In genomic region chr14:39231751-39232553, GRCh38 we compare ENCODE assay signal across 8 cellular contexts. TPM values are rescaled to one million over a fixed set of nuclear protein-coding genes. Genes with fewer than 3 reads are reported as not detected.
DNase-seq lines count a peak whose midpoint lies in the region; ATAC-seq and TF ChIP-seq lines count a peak whose summit lies in the region.
"Not testable (repeated sequence)": the region's sequence is repeated elsewhere in the genome, so short reads cannot be mapped to it uniquely, and the experiment has no call there.

No MANE protein-coding gene starts in this region.

- not testable (repeated sequence) for H3K4me1 Mint-ChIP-seq in GM23338
- peaks cover 54% of the 10 kb centered on the region for H3K4me1 Mint-ChIP-seq in activated CD8-positive, alpha-beta memory T cell treated with anti-CD3 and anti-CD28 coated beads, Interleukin-2, amount 10 ng/mL, durations not matched to agents 7 days and 5 days
- peaks cover 20 to 62% (median 37%) of the 10 kb centered on the region in 7 donors for H3K4me1 Mint-ChIP-seq in naive thymus-derived CD4-positive, alpha-beta T cell

- peak; percentile 68 to 84 for TF ChIP-seq CTCF in GM23338 (conservative IDR thresholded peaks at IDR 0.05; ENCODE audit: low read depth in 2 of 2)

- H3K4me1 ChIP-seq in GM23338 (ENCODE audit: insufficient read depth): not testable (repeated sequence)
- H3K4me1 ChIP-seq in naive thymus-derived CD4-positive, alpha-beta T cell (ENCODE audit: control insufficient read depth in 2 of 2, insufficient read depth in 2 of 2, low read length in 2 of 2): peaks cover 19 to 40% of the 10 kb centered on the region in 2 donors

- CTCF ChIA-PET in activated CD8-positive, alpha-beta memory T cell treated with anti-CD3 and anti-CD28 coated beads, Interleukin-2, amount 10 ng/mL, durations not matched to agents 7 days and 5 days (lab: Charles Lee): interaction anchor here (0.6 to 4.6 kb wide), 29 partner anchors 9 to 344 kb away, joined by 3 to 43 read pairs (median 5); partner anchors contain the start of genes FBXO33, GEMIN2, PNN and TRAPPC6B
- CTCF ChIA-PET in naive thymus-derived CD4-positive, alpha-beta T cell (lab: Charles Lee): interaction anchor here (0.7 to 1.8 kb wide), 4 partner anchors 192 to 240 kb away, joined by 3 to 7 read pairs (median 4); no protein-coding TSS in a partner anchor

- H3K4me3 Mint-ChIP-seq in GM23338: not testable (repeated sequence)
- H3K4me3 Mint-ChIP-seq in activated CD8-positive, alpha-beta memory T cell treated with anti-CD3 and anti-CD28 coated beads, Interleukin-2, amount 10 ng/mL, durations not matched to agents 7 days and 5 days: peak overlapping the region; percentile 23
- H3K4me3 Mint-ChIP-seq in naive thymus-derived CD4-positive, alpha-beta T cell: peak overlapping the region in 1 of 10 donors; percentile 58

- not testable (repeated sequence) for H3K9me3 ChIP-seq in naive thymus-derived CD4-positive, alpha-beta T cell (ENCODE audit: control insufficient read depth in 2 of 3, low read length in 3 of 3)

- not testable (repeated sequence) for H3K27ac ChIP-seq in GM23338 (ENCODE audit: low read depth); naive thymus-derived CD4-positive, alpha-beta T cell (ENCODE audit: low read depth, low read length)

- H2AFZ ChIP-seq in GM23338: not testable (repeated sequence)

- not testable (repeated sequence) for H3K27ac Mint-ChIP-seq in GM23338
- peak overlapping the region; percentile 90 for H3K27ac Mint-ChIP-seq in activated CD8-positive, alpha-beta memory T cell treated with anti-CD3 and anti-CD28 coated beads, Interleukin-2, amount 10 ng/mL, durations not matched to agents 7 days and 5 days
- peak overlapping the region in 3 of 9 donors; percentile 16 to 74 (median 48) for H3K27ac Mint-ChIP-seq in naive thymus-derived CD4-positive, alpha-beta T cell

- not testable (repeated sequence) for H3K27me3 ChIP-seq in GM23338 (ENCODE audit: insufficient read depth); naive thymus-derived CD4-positive, alpha-beta T cell (ENCODE audit: control insufficient read depth in 2 of 2, insufficient read depth in 2 of 2, low read length in 2 of 2)

- not testable (repeated sequence) for H3F3A ChIP-seq in GM23338 (replicated peaks; ENCODE audit: low read depth)

- not testable (repeated sequence) for H3K36me3 Mint-ChIP-seq in GM23338 (ENCODE audit: low read depth); activated CD8-positive, alpha-beta memory T cell treated with anti-CD3 and anti-CD28 coated beads, Interleukin-2, amount 10 ng/mL, durations not matched to agents 7 days and 5 days; naive thymus-derived CD4-positive, alpha-beta T cell

- H3K4me3 ChIP-seq in GM23338; naive thymus-derived CD4-positive, alpha-beta T cell (ENCODE audit: low read length): not testable (repeated sequence)

- H3K9me3 Mint-ChIP-seq in GM23338; activated CD8-positive, alpha-beta memory T cell treated with anti-CD3 and anti-CD28 coated beads, Interleukin-2, amount 10 ng/mL, durations not matched to agents 7 days and 5 days (ENCODE audit: low read depth); naive thymus-derived CD4-positive, alpha-beta T cell: not testable (repeated sequence)

- H3K9me2 ChIP-seq in GM23338 (ENCODE audit: insufficient read depth): not testable (repeated sequence)

- H3K36me3 ChIP-seq in GM23338 (ENCODE audit: insufficient read depth); naive thymus-derived CD4-positive, alpha-beta T cell (ENCODE audit: control insufficient read depth in 2 of 3, insufficient read depth in 3 of 3, low read length in 3 of 3): not testable (repeated sequence)

- not testable (repeated sequence) for TF ChIP-seq POLR2A in GM18505 (IDR thresholded peaks at IDR 0.05; ENCODE audit: borderline replicate concordance, extremely low read depth, insufficient read depth, insufficient read length)

- ATAC-seq in GM18505 (IDR thresholded peaks at IDR 0.05; ENCODE audit: unreplicated experiment) (peak; percentile 87), GM23338 (peak; percentile 85), HG03558 (IDR thresholded peaks at IDR 0.05; ENCODE audit: extremely low read depth, unreplicated experiment) (peak; percentile 51)
- peak; percentile 50 for ATAC-seq in activated CD8-positive, alpha-beta memory T cell treated with anti-CD3 and anti-CD28 coated beads, Interleukin-2, amount 10 ng/mL, durations not matched to agents 7 days and 5 days
- ATAC-seq in naive thymus-derived CD4-positive, alpha-beta T cell: peak; percentile 65

- intact Hi-C loops in naive thymus-derived CD4-positive, alpha-beta T cell (cut with micrococcal nuclease): loop anchor here (1.0 kb wide), 2 partner anchors 136 to 194 kb away; no protein-coding TSS in a partner anchor

- H4K20me1 ChIP-seq in GM23338 (replicated peaks; ENCODE audit: insufficient read depth): not testable (repeated sequence)

- peak; percentile 58 to 61 for DNase-seq in AML-193 (lab: John Stamatoyannopoulos, UW)
- DNase-seq in GM23338 (ENCODE audit: low spot score): peak; percentile 76
- peak; percentile 60 for DNase-seq in NOMO-1 treated with dmso at 0.1 percent for 144 hours (lab: John Stamatoyannopoulos, UW; ENCODE audit: unreplicated experiment)
- DNase-seq in activated CD8-positive, alpha-beta memory T cell treated with anti-CD3 and anti-CD28 coated beads, Interleukin-2, amount 10 ng/mL, durations not matched to agents 7 days and 5 days: peak; percentile 79
- peak; percentile 76 for DNase-seq in fibroblast of peridontal ligament (ENCODE audit: extremely low read depth)
- DNase-seq in naive thymus-derived CD4-positive, alpha-beta T cell: peak in 3 of 9 donors; percentile 7 to 25 (median 19)

- H3K27me3 Mint-ChIP-seq in GM23338 (ENCODE audit: insufficient read depth, low read depth, poor library complexity); activated CD8-positive, alpha-beta memory T cell treated with anti-CD3 and anti-CD28 coated beads, Interleukin-2, amount 10 ng/mL, durations not matched to agents 7 days and 5 days; naive thymus-derived CD4-positive, alpha-beta T cell: not testable (repeated sequence)

- POLR2A ChIA-PET in naive thymus-derived CD4-positive, alpha-beta T cell (lab: Charles Lee): interaction anchor here (0.5 to 2.7 kb wide), 3 partner anchors 47 to 78 kb away, joined by 3 to 6 read pairs (median 3); partner anchors contain the start of gene PNN

- not testable (repeated sequence) for H3K79me2 ChIP-seq in GM23338 (replicated peaks; ENCODE audit: insufficient read depth)

- H3K4me2 ChIP-seq in GM23338: not testable (repeated sequence)

RNA-seq across cellular contexts. Expression of gene MIA2, which starts 1.8 kb away (rescaled TPM):
- total RNA-seq in GM23338 (2014; rRNA removed; shearing (Covaris generic)): 8.5 and 10.9 TPM in 2 replicates
- 8.6 and 9.5 TPM in 2 replicates for polyA plus RNA-seq in GM23338 (2016; fragmentation: Nextera tagmentation; extraction: Ambion mirVana)
- 10 to 100 TPM; 25.6 to 26.9 TPM for total RNA-seq in activated CD8-positive, alpha-beta memory T cell treated with anti-CD3 and anti-CD28 coated beads, Interleukin-2, amount 10 ng/mL, durations not matched to agents 7 days and 5 days
- 10 to 100 TPM; 18.4 to 29.1 (median 26.1) TPM for total RNA-seq in naive thymus-derived CD4-positive, alpha-beta T cell
- polyA plus RNA-seq in naive thymus-derived CD4-positive, alpha-beta T cell: 10 to 100 TPM; 20.5 to 30.6 TPM

RNA-seq across cellular contexts. Expression of gene PNN, which starts 56.9 kb away (rescaled TPM):
- total RNA-seq in GM23338 (2014; rRNA removed; shearing (Covaris generic)): 60.0 and 69.8 TPM in 2 replicates
- polyA plus RNA-seq in GM23338 (2016; fragmentation: Nextera tagmentation; extraction: Ambion mirVana): 275 and 325 TPM in 2 replicates
- 100 to 1,000 TPM in 1 of 2 experiments, 10 to 100 TPM in 1; 96.2 to 133 TPM for total RNA-seq in activated CD8-positive, alpha-beta memory T cell treated with anti-CD3 and anti-CD28 coated beads, Interleukin-2, amount 10 ng/mL, durations not matched to agents 7 days and 5 days
- 100 to 1,000 TPM in 3 of 5 experiments, 10 to 100 TPM in 2; 80.1 to 120 (median 102) TPM for total RNA-seq in naive thymus-derived CD4-positive, alpha-beta T cell
- polyA plus RNA-seq in naive thymus-derived CD4-positive, alpha-beta T cell: 10 to 100 TPM; 25.2 to 31.7 TPM
